1 cellular context compared by ENCODE assay signal in the genomic region with DNA sequence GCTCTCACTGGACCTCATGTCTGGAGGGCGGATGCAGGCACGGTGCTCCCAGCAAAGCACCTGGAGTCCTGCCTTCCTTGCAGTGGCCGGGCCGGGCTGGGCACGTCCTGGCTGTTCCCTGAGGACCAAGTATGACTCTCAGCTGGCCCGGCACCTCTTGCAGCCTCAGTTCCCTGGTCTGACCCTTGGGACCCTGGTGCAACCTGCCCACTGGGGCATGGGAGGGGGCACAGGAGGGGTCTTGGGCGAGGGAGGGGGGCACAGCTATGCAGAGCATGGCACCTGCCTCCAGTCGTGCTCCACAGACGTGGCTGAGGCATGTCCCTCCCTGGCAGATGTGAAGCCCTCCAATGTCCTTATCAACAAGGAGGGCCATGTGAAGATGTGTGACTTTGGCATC.
TF ChIP-seq lines count a peak whose summit lies in the region.

No MANE protein-coding gene starts in this region.

TF ChIP-seq in H1, 55 proteins besides CTCF, POLR2A, EP300 and RAD21:
- no peak for TF ChIP-seq RNF2 (IDR thresholded peaks at IDR 0.05; ENCODE audit: borderline replicate concordance, low read depth, low read length, missing control alignments, poor library complexity, severe bottlenecking)
- no peak for TF ChIP-seq ZNF274 (IDR thresholded peaks at IDR 0.05; ENCODE audit: borderline replicate concordance, extremely low read depth, low read length)
- TF ChIP-seq NANOG (IDR thresholded peaks at IDR 0.05; ENCODE audit: insufficient read depth, low read depth, low read length, poor library complexity, severe bottlenecking): no peak
- TF ChIP-seq POU5F1 (IDR thresholded peaks at IDR 0.05; ENCODE audit: low read depth, low read length): no peak
